Comparison of ENCODE assay signal across 8 cellular contexts in genomic region chr1:28359592-28360239, GRCh38. TPM values are rescaled to one million over a fixed set of nuclear protein-coding genes. Genes with fewer than 3 reads are reported as not detected.
A peak's percentile ranks its signal among the peaks of the same experiment; 100 is the strongest.
DNase-seq lines count a peak whose midpoint lies in the region; ATAC-seq and TF ChIP-seq lines count a peak whose summit lies in the region.

No MANE protein-coding gene starts in this region.

- CTCF ChIA-PET in activated B cell treated with CpG ODN at 0.5 μM for 24 hours (lab: Charles Lee) = interaction anchor here (0.6 to 5.6 kb wide), 23 partner anchors 10 to 842 kb away, joined by 3 to 68 read pairs (median 3); partner anchors contain the start of genes PHACTR4 and YTHDF2

- no peak overlapping the region for H3K4me3 Mint-ChIP-seq in activated B cell treated with CpG ODN at 0.5 μM for 24 hours

- peak; percentile 71 for DNase-seq in activated gamma-delta T cell treated with Interleukin-2 at 50 U/mL for 16 hours
- no peak for DNase-seq in activated gamma-delta T cell (lab: John Stamatoyannopoulos, UW)
- DNase-seq in NCI-H2227 (lab: John Stamatoyannopoulos, UW; ENCODE audit: unreplicated experiment) = peak; percentile 75
- DNase-seq in activated B cell treated with CpG ODN at 0.5 μM for 24 hours = peak; percentile 50
- peak; percentile 80 for DNase-seq in cardiac fibroblast (ENCODE audit: low read depth in 2 of 2)
- DNase-seq in left lobe of liver (ENCODE audit: low spot score) = peak; percentile 67
- peak; percentile 46 to 77 (median 54) for DNase-seq in stimulated activated CD4-positive, alpha-beta T cell treated with anti-CD3 and anti-CD28 coated beads, TNF-alpha, amount 100 ng/mL, for 24 hours (ENCODE audit: low read depth in 3 of 3)

- H3K27me3 Mint-ChIP-seq in activated B cell treated with CpG ODN at 0.5 μM for 24 hours = no peaks in the 10 kb centered on the region

- H3K36me3 Mint-ChIP-seq in activated B cell treated with CpG ODN at 0.5 μM for 24 hours (ENCODE audit: low read depth) = no peaks in the 10 kb centered on the region

- intact Hi-C loops in activated B cell treated with CpG ODN at 0.5 μM for 24 hours (cut with micrococcal nuclease) = loop anchor here (1.0 to 2.0 kb wide), 7 partner anchors 10 to 518 kb away; partner anchors contain the start of gene PHACTR4

- peaks cover 2% of the 10 kb centered on the region for H3K4me1 Mint-ChIP-seq in activated B cell treated with CpG ODN at 0.5 μM for 24 hours

- no peak overlapping the region for H3K4me3 ChIP-seq in cardiac fibroblast (replicated peaks in 1 of 2; ENCODE audit: low read depth in 2 of 2, low read length in 2 of 2)

- TF ChIP-seq CTCF in activated B cell treated with CpG ODN at 0.5 μM for 24 hours (IDR thresholded peaks at IDR 0.05) = peak; percentile 91
- peak; percentile 53 for TF ChIP-seq CTCF in cardiac fibroblast (IDR thresholded peaks at IDR 0.05; ENCODE audit: low read depth, low read length)

- peak; percentile 75 for ATAC-seq in activated B cell treated with CpG ODN at 0.5 μM for 24 hours (ENCODE audit: low read depth)
- peak; percentile 86 for ATAC-seq in left lobe of liver
- no peak for ATAC-seq in GM18498 (IDR thresholded peaks at IDR 0.05; ENCODE audit: unreplicated experiment)

- H3K9me3 Mint-ChIP-seq in activated B cell treated with CpG ODN at 0.5 μM for 24 hours = no peaks in the 10 kb centered on the region

- no peak overlapping the region for H3K27ac Mint-ChIP-seq in activated B cell treated with CpG ODN at 0.5 μM for 24 hours

- POLR2A ChIA-PET in activated B cell treated with CpG ODN at 0.5 μM for 24 hours (lab: Charles Lee) = interaction anchor here (0.6 to 1.4 kb wide), 10 partner anchors 29 to 289 kb away, joined by 3 to 12 read pairs (median 4); partner anchors contain the start of genes MED18, RNU11 and TAF12

RNA-seq across cellular contexts. Expression of gene PHACTR4, which starts 9.8 kb away (rescaled TPM):
- 27.2 and 31.5 TPM in 2 replicates for total RNA-seq in activated B cell treated with CpG ODN at 0.5 μM for 24 hours
- 23.5 TPM for total RNA-seq in left lobe of liver

RNA-seq across cellular contexts. Expression of gene MED18, which starts 30.9 kb away (rescaled TPM):
- total RNA-seq in activated B cell treated with CpG ODN at 0.5 μM for 24 hours (20.3 and 20.7 TPM in 2 replicates), left lobe of liver (16.3 TPM)
